1 cellular context compared by ENCODE assay signal in genomic region chr16:88493879-88494278, GRCh38.
TF ChIP-seq lines count a peak whose summit lies in the region.

No MANE protein-coding gene starts in this region.

TF ChIP-seq in K562, 482 proteins besides CTCF, POLR2A, EP300 and RAD21 (continued from another document and continues in another):
- TF ChIP-seq, protein P1, sequence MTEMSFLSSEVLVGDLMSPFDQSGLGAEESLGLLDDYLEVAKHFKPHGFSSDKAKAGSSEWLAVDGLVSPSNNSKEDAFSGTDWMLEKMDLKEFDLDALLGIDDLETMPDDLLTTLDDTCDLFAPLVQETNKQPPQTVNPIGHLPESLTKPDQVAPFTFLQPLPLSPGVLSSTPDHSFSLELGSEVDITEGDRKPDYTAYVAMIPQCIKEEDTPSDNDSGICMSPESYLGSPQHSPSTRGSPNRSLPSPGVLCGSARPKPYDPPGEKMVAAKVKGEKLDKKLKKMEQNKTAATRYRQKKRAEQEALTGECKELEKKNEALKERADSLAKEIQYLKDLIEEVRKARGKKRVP (CRISPR knock-in tag; IDR thresholded peaks at IDR 0.05): no peak
- TF ChIP-seq ESRRA (IDR thresholded peaks at IDR 0.05; ENCODE audit: borderline replicate concordance, low read depth) (peak; percentile 78), NBN (IDR thresholded peaks at IDR 0.05; ENCODE audit: low read depth) (no peak), ETV5 (CRISPR knock-in tag; IDR thresholded peaks at IDR 0.05; ENCODE audit: low read depth) (peak; percentile 44; the same call in 1 of the 2 replicates), RAD51 (IDR thresholded peaks at IDR 0.05; ENCODE audit: borderline replicate concordance, low read depth) (no peak), ZNF511 (CRISPR knock-in tag; IDR thresholded peaks at IDR 0.05) (peak; percentile 29; the same call in 1 of the 2 replicates), FOXM1 (IDR thresholded peaks at IDR 0.05; ENCODE audit: low read depth) (no peak), FOXM1 (CRISPR knock-in tag; IDR thresholded peaks at IDR 0.05; ENCODE audit: low read depth) (no peak), RFX7 (CRISPR knock-in tag; IDR thresholded peaks at IDR 0.05) (no peak), IRF1 (CRISPR knock-in tag; IDR thresholded peaks at IDR 0.05; ENCODE audit: borderline replicate concordance) (no peak), PRMT5 (CRISPR knock-in tag; IDR thresholded peaks at IDR 0.05) (no peak), WHSC1 (IDR thresholded peaks at IDR 0.05; ENCODE audit: low read length) (no peak), BACH1 (tag; IDR thresholded peaks at IDR 0.05) (no peak), ZBTB33 (CRISPR knock-in tag; IDR thresholded peaks at IDR 0.05) (peak; percentile 35; the same call in 1 of the 2 replicates), RCOR1 (IDR thresholded peaks at IDR 0.05; ENCODE audit: borderline replicate concordance in 1 of 2, low read depth in 2 of 2, low read length in 2 of 2) (peak in 1 of 2 experiments; percentile 64; a peak in 2 of 4 replicates), PTBP1 (IDR thresholded peaks at IDR 0.05; ENCODE audit: low read depth, low read length) (peak; percentile 90; the same call in 1 of the 2 replicates), RBM25 (IDR thresholded peaks at IDR 0.05; ENCODE audit: low read depth, low read length, severe bottlenecking) (peak; percentile 94), HDAC2 (IDR thresholded peaks at IDR 0.05) (peak; percentile 89; the same call in 1 of the 2 replicates), ZNF23 (CRISPR knock-in tag; IDR thresholded peaks at IDR 0.05) (no peak), PHF8 (IDR thresholded peaks at IDR 0.05; ENCODE audit: borderline replicate concordance, low read length) (no peak), ZKSCAN3 (CRISPR knock-in tag; IDR thresholded peaks at IDR 0.05) (no peak), ZZZ3 (IDR thresholded peaks at IDR 0.05) (no peak), ZBTB1 (CRISPR knock-in tag; IDR thresholded peaks at IDR 0.05; ENCODE audit: borderline replicate concordance, low read depth) (no peak), ADNP (tag; IDR thresholded peaks at IDR 0.05) (peak; percentile 94), FOXK1 (CRISPR knock-in tag; IDR thresholded peaks at IDR 0.05; ENCODE audit: borderline replicate concordance) (0 out of 2 replicates have a peak, but pooled peaks have one; percentile 54), ZNF263 (CRISPR knock-in tag; IDR thresholded peaks at IDR 0.05; ENCODE audit: borderline replicate concordance) (peak; percentile 38; the same call in 1 of the 2 replicates), ZNF12 (CRISPR knock-in tag; IDR thresholded peaks at IDR 0.05) (0 out of 2 replicates have a peak, but pooled peaks have one; percentile 59), GTF2B (IDR thresholded peaks at IDR 0.05; ENCODE audit: extremely low read depth, insufficient read length) (no peak), BCOR (IDR thresholded peaks at IDR 0.05) (peak; percentile 97), ID3 (CRISPR knock-in tag; IDR thresholded peaks at IDR 0.05) (no peak), ID3 (tag; IDR thresholded peaks at IDR 0.05) (0 out of 2 replicates have a peak, but pooled peaks have one; percentile 70), SMARCA5 (IDR thresholded peaks at IDR 0.05) (peak; percentile 94), NR3C1 (CRISPR knock-in tag; IDR thresholded peaks at IDR 0.05) (no peak), KDM1A (IDR thresholded peaks at IDR 0.05) (peak; percentile 89 to 94), PURB (CRISPR knock-in tag; IDR thresholded peaks at IDR 0.05; ENCODE audit: low read depth) (no peak), CBX1 (IDR thresholded peaks at IDR 0.05; ENCODE audit: low read depth) (peak; percentile 79; the same call in 1 of the 2 replicates), EGR1 (conservative IDR thresholded peaks at IDR 0.05) (no peak), NFE2L1 (tag; IDR thresholded peaks at IDR 0.05; ENCODE audit: borderline replicate concordance, low read depth) (no peak)
- TF ChIP-seq, protein P2, sequence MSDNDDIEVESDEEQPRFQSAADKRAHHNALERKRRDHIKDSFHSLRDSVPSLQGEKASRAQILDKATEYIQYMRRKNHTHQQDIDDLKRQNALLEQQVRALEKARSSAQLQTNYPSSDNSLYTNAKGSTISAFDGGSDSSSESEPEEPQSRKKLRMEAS (CRISPR knock-in tag; IDR thresholded peaks at IDR 0.05): peak; percentile 32; the same call in 1 of the 2 replicates
- TF ChIP-seq, protein P3, sequence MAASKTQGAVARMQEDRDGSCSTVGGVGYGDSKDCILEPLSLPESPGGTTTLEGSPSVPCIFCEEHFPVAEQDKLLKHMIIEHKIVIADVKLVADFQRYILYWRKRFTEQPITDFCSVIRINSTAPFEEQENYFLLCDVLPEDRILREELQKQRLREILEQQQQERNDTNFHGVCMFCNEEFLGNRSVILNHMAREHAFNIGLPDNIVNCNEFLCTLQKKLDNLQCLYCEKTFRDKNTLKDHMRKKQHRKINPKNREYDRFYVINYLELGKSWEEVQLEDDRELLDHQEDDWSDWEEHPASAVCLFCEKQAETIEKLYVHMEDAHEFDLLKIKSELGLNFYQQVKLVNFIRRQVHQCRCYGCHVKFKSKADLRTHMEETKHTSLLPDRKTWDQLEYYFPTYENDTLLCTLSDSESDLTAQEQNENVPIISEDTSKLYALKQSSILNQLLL (CRISPR knock-in tag; IDR thresholded peaks at IDR 0.05; ENCODE audit: borderline replicate concordance): no peak
- TF ChIP-seq, protein P4, sequence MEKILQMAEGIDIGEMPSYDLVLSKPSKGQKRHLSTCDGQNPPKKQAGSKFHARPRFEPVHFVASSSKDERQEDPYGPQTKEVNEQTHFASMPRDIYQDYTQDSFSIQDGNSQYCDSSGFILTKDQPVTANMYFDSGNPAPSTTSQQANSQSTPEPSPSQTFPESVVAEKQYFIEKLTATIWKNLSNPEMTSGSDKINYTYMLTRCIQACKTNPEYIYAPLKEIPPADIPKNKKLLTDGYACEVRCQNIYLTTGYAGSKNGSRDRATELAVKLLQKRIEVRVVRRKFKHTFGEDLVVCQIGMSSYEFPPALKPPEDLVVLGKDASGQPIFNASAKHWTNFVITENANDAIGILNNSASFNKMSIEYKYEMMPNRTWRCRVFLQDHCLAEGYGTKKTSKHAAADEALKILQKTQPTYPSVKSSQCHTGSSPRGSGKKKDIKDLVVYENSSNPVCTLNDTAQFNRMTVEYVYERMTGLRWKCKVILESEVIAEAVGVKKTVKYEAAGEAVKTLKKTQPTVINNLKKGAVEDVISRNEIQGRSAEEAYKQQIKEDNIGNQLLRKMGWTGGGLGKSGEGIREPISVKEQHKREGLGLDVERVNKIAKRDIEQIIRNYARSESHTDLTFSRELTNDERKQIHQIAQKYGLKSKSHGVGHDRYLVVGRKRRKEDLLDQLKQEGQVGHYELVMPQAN (IDR thresholded peaks at IDR 0.05; ENCODE audit: borderline replicate concordance): no peak
- TF ChIP-seq, protein P5, sequence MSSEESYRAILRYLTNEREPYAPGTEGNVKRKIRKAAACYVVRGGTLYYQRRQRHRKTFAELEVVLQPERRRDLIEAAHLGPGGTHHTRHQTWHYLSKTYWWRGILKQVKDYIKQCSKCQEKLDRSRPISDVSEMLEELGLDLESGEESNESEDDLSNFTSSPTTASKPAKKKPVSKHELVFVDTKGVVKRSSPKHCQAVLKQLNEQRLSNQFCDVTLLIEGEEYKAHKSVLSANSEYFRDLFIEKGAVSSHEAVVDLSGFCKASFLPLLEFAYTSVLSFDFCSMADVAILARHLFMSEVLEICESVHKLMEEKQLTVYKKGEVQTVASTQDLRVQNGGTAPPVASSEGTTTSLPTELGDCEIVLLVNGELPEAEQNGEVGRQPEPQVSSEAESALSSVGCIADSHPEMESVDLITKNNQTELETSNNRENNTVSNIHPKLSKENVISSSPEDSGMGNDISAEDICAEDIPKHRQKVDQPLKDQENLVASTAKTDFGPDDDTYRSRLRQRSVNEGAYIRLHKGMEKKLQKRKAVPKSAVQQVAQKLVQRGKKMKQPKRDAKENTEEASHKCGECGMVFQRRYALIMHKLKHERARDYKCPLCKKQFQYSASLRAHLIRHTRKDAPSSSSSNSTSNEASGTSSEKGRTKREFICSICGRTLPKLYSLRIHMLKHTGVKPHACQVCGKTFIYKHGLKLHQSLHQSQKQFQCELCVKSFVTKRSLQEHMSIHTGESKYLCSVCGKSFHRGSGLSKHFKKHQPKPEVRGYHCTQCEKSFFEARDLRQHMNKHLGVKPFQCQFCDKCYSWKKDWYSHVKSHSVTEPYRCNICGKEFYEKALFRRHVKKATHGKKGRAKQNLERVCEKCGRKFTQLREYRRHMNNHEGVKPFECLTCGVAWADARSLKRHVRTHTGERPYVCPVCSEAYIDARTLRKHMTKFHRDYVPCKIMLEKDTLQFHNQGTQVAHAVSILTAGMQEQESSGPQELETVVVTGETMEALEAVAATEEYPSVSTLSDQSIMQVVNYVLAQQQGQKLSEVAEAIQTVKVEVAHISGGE (CRISPR knock-in tag; IDR thresholded peaks at IDR 0.05): peak in 1 of 3 experiments; percentile 62; a peak in 1 of 6 replicates
- TF ChIP-seq, protein P6, sequence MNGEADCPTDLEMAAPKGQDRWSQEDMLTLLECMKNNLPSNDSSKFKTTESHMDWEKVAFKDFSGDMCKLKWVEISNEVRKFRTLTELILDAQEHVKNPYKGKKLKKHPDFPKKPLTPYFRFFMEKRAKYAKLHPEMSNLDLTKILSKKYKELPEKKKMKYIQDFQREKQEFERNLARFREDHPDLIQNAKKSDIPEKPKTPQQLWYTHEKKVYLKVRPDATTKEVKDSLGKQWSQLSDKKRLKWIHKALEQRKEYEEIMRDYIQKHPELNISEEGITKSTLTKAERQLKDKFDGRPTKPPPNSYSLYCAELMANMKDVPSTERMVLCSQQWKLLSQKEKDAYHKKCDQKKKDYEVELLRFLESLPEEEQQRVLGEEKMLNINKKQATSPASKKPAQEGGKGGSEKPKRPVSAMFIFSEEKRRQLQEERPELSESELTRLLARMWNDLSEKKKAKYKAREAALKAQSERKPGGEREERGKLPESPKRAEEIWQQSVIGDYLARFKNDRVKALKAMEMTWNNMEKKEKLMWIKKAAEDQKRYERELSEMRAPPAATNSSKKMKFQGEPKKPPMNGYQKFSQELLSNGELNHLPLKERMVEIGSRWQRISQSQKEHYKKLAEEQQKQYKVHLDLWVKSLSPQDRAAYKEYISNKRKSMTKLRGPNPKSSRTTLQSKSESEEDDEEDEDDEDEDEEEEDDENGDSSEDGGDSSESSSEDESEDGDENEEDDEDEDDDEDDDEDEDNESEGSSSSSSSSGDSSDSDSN (IDR thresholded peaks at IDR 0.05; ENCODE audit: borderline replicate concordance in 1 of 2, low read depth in 2 of 2, low read length in 2 of 2): peak in 1 of 2 experiments; percentile 54; a peak in 1 of 4 replicates
- TF ChIP-seq, protein P7, sequence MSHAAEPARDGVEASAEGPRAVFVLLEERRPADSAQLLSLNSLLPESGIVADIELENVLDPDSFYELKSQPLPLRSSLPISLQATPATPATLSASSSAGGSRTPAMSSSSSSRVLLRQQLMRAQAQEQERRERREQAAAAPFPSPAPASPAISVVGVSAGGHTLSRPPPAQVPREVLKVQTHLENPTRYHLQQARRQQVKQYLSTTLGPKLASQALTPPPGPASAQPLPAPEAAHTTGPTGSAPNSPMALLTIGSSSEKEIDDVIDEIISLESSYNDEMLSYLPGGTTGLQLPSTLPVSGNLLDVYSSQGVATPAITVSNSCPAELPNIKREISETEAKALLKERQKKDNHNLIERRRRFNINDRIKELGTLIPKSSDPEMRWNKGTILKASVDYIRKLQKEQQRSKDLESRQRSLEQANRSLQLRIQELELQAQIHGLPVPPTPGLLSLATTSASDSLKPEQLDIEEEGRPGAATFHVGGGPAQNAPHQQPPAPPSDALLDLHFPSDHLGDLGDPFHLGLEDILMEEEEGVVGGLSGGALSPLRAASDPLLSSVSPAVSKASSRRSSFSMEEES (CRISPR knock-in tag; IDR thresholded peaks at IDR 0.05): no peak
